22 cellular contexts compared by ENCODE assay signal in the genomic region with DNA sequence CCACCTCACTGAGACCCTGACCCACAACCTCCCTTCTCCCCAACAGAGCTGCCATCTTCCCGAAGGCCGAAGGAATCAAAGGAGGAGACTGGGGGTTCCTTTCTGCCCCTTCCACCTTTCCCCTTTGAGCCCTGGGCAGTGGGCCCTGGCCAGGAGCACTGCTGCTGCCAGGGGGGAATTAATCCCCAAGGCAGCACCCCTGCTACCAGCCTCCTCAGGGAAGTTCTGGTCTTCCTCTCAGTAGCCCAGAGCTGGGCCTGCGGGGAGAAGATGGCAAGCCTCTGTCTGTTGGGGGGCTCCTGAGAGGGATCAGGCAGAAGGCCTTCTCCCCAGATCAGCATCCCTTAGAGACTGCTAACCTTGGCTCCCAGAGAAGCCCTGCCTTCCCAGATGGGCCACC.
"Had no signal": no experiment of that assay in that cellular context is flagged by ENCODE, and none has a peak within 500 bp of the region (broad histone marks: within the 10 kb centered on the region; RNA-seq: fewer than 3 reads in every experiment).

No MANE protein-coding gene starts in this region.

- H3K9me3 ChIP-seq: neutrophil, right lobe of liver, testis, transverse colon had no signal

- DNase-seq: activated CD4-positive, alpha-beta memory T cell treated with anti-CD3 and anti-CD28 coated beads, Interleukin-2, amount 10 ng/mL, durations not matched to agents 7 days and 5 days; activated CD4-positive, alpha-beta T cell treated with anti-CD3 and anti-CD28 coated beads, Interleukin-2, amount 10 ng/mL, durations not matched to agents 24 days and 14 days; activated effector memory CD4-positive, alpha-beta T cell treated with Interleukin-2 at 50 U/mL for 16 hours; activated naive CD4-positive, alpha-beta T cell treated with Interleukin-2 at 50 U/mL for 16 hours; activated T-cell treated with anti-CD3 and anti-CD28 coated beads, Interleukin-2, amount 50 U/mL, for 72 hours; cortex of kidney; endodermal cell; foreskin fibroblast; hippocampal formation; immature natural killer cell; left colon; natural killer cell; right lobe of liver; stimulated activated CD4-positive, alpha-beta T cell treated with anti-CD3 and anti-CD28 coated beads, Interleukin-2, amount 100 ng/mL, for 48 hours; stimulated activated naive CD8-positive, alpha-beta T cell treated with anti-CD3 and anti-CD28 coated beads, Interleukin-15, Interleukin-2, amounts not matched to agents 100 U/mL and 50 U/mL, for 24 hours; T-helper 1 cell; testis; transverse colon had no signal

- H3K27me3 Mint-ChIP-seq: activated CD4-positive, alpha-beta memory T cell treated with anti-CD3 and anti-CD28 coated beads, Interleukin-2, amount 10 ng/mL, durations not matched to agents 7 days and 5 days; activated CD4-positive, alpha-beta T cell treated with anti-CD3 and anti-CD28 coated beads, Interleukin-2, amount 10 ng/mL, durations not matched to agents 24 days and 14 days had no signal

- H3K27me3 ChIP-seq: neutrophil, right lobe of liver, testis, transverse colon had no signal

- ATAC-seq: activated CD4-positive, CD25-positive, alpha-beta regulatory T cell treated with anti-CD3 and anti-CD28 coated beads, Interleukin-2, amount 50 U/mL, for 24 hours; activated T-cell treated with anti-CD3 and anti-CD28 coated beads, Interleukin-2, amount 50 U/mL, for 72 hours; esophagus mucosa; left colon; natural killer cell; right lobe of liver; stimulated activated naive CD8-positive, alpha-beta T cell treated with anti-CD3 and anti-CD28 coated beads, Interleukin-15, Interleukin-2, amounts not matched to agents 100 U/mL and 50 U/mL, for 24 hours had no signal

- H3K36me3 Mint-ChIP-seq: natural killer cell had no signal

- H3K4me3 ChIP-seq: right lobe of liver, testis, transverse colon had no signal

- H3K4me1 ChIP-seq: right lobe of liver, transverse colon had no signal

- H3K4me3 Mint-ChIP-seq: activated CD4-positive, alpha-beta memory T cell treated with anti-CD3 and anti-CD28 coated beads, Interleukin-2, amount 10 ng/mL, durations not matched to agents 7 days and 5 days; activated CD4-positive, alpha-beta T cell treated with anti-CD3 and anti-CD28 coated beads, Interleukin-2, amount 10 ng/mL, durations not matched to agents 24 days and 14 days; activated T-cell treated with anti-CD3 and anti-CD28 coated beads, Interleukin-2, amount 50 U/mL, for 72 hours; endodermal cell; immature natural killer cell; natural killer cell had no signal

- H3K27ac ChIP-seq: neutrophil, right lobe of liver, testis, transverse colon, VCaP had no signal

- H3K27ac Mint-ChIP-seq: activated CD4-positive, alpha-beta memory T cell treated with anti-CD3 and anti-CD28 coated beads, Interleukin-2, amount 10 ng/mL, durations not matched to agents 7 days and 5 days; activated CD4-positive, alpha-beta T cell treated with anti-CD3 and anti-CD28 coated beads, Interleukin-2, amount 10 ng/mL, durations not matched to agents 24 days and 14 days; activated T-cell treated with anti-CD3 and anti-CD28 coated beads, Interleukin-2, amount 50 U/mL, for 72 hours; endodermal cell; immature natural killer cell had no signal

- H3K9me3 Mint-ChIP-seq: activated CD4-positive, alpha-beta memory T cell treated with anti-CD3 and anti-CD28 coated beads, Interleukin-2, amount 10 ng/mL, durations not matched to agents 7 days and 5 days; activated CD4-positive, alpha-beta T cell treated with anti-CD3 and anti-CD28 coated beads, Interleukin-2, amount 10 ng/mL, durations not matched to agents 24 days and 14 days; activated T-cell treated with anti-CD3 and anti-CD28 coated beads, Interleukin-2, amount 50 U/mL, for 72 hours; endodermal cell; immature natural killer cell; natural killer cell had no signal
